In genomic region chr9:34406219-34406618, GRCh38 we compare ENCODE assay signal across 27 cellular contexts. TPM values are rescaled to one million over a fixed set of nuclear protein-coding genes. Genes with fewer than 3 reads are reported as not detected.
"Had no signal": no experiment of that assay in that cellular context is flagged by ENCODE, and none has a peak within 500 bp of the region (broad histone marks: within the 10 kb centered on the region; RNA-seq: fewer than 3 reads in every experiment).

No MANE protein-coding gene starts in this region.

- H3K9me3 ChIP-seq: colonic mucosa, gastrocnemius medialis, heart right ventricle had no signal

- H3K36me3 ChIP-seq: colonic mucosa had no signal

- H3K4me1 ChIP-seq: colonic mucosa, foreskin keratinocyte had no signal

- DNase-seq: activated B cell treated with CpG ODN at 0.5 μM for 24 hours; activated CD4-positive, alpha-beta T cell treated with anti-CD3 and anti-CD28 coated beads for 48 hours; activated CD4-positive, alpha-beta T cell treated with anti-CD3 and anti-CD28 coated beads, Interleukin-2, amount 50 U/mL, for 1 hour; activated CD4-positive, alpha-beta T cell treated with anti-CD3 and anti-CD28 coated beads, Interleukin-2, amount 50 U/mL, for 48 hours; activated CD8-positive, alpha-beta memory T cell treated with anti-CD3 and anti-CD28 coated beads for 24 hours; activated CD8-positive, alpha-beta T cell treated with anti-CD3 and anti-CD28 coated beads for 36 hours; activated effector memory CD4-positive, alpha-beta T cell treated with Interleukin-2 at 50 U/mL for 16 hours; activated gamma-delta T cell treated with Interleukin-2 at 50 U/mL for 16 hours; activated naive CD4-positive, alpha-beta T cell treated with anti-CD3 and anti-CD28 coated beads, Interleukin-2, amount 50 U/mL, for 16 hours; activated naive CD4-positive, alpha-beta T cell treated with Interleukin-2 at 50 U/mL for 16 hours; activated T-cell treated with anti-CD3 and anti-CD28 coated beads, Interleukin-2, amount 50 U/mL, for 4 hours; amniotic stem cell; colonic mucosa; effector CD8-positive, alpha-beta T cell; endodermal cell; foreskin keratinocyte; gastrocnemius medialis; glutamatergic neuron; heart right ventricle; T1000; WERI-Rb-1 had no signal

- H3K4me2 ChIP-seq: hepatocyte had no signal

- H2AFZ ChIP-seq: hepatocyte had no signal

- H3K27me3 ChIP-seq: brain microvascular endothelial cell, colonic mucosa, foreskin keratinocyte, gastrocnemius medialis, heart right ventricle, hepatocyte had no signal

- H3K79me2 ChIP-seq: hepatocyte had no signal

- H3K27ac ChIP-seq: brain microvascular endothelial cell, colonic mucosa, foreskin keratinocyte, gastrocnemius medialis, heart right ventricle, hepatocyte, WERI-Rb-1 had no signal

- H3K4me3 ChIP-seq: colonic mucosa, gastrocnemius medialis, heart right ventricle, hepatocyte had no signal

RNA-seq across cellular contexts. Expression of gene DNAI1, which starts 52.4 kb away (rescaled TPM):
- total RNA-seq: activated B cell treated with CpG ODN at 0.5 μM for 24 hours; activated T-cell treated with anti-CD3 and anti-CD28 coated beads, Interleukin-2, amount 50 U/mL, for 4 hours; activated T-helper 17 cell treated with anti-CD3 and anti-CD28 coated beads, Interleukin-2, amount 50 U/mL, for 72 hours; bronchial epithelial cell; colonic mucosa; dermis microvascular lymphatic vessel endothelial cell; esophagus mucosa; foreskin keratinocyte had no signal
